Comparison of ENCODE assay signal across 30 cellular contexts in the genomic region with DNA sequence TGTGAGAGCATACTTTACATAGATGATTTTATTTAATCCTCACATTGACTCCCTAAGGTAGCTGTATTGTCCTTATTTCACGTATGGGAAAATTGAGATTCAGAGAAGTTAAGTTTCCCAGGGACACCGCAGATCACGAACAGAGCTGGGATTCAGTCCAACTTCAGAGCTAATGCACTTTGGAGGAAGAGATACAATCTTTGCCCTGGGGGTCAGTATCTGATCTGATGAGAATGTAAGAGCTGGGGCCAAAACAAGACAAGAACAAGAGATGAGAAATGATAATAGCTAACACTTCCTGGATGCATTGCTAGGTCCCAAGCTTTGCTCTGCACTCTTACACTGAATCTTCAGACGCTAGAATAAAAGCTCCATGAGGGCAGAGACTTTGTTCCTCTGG. TPM values are rescaled to one million over a fixed set of nuclear protein-coding genes. Genes with fewer than 3 reads are reported as not detected.
"Had no signal": no experiment of that assay in that cellular context is flagged by ENCODE, and none has a peak within 500 bp of the region (broad histone marks: within the 10 kb centered on the region; RNA-seq: fewer than 3 reads in every experiment).

No MANE protein-coding gene starts in this region.

- H3K9me3 ChIP-seq: esophagus squamous epithelium, ovary, prostate gland, right atrium auricular region, suprapubic skin, tibial artery had no signal

- H3K27ac ChIP-seq: epithelial cell of prostate, esophagus squamous epithelium, hepatocyte, ovary, prostate gland, right atrium auricular region, suprapubic skin, tibial artery had no signal

- H3K9me3 Mint-ChIP-seq: activated naive CD4-positive, alpha-beta T cell treated with anti-CD3 and anti-CD28 coated beads, Interleukin-2, amount 50 U/mL, for 72 hours; activated T-cell treated with anti-CD3 and anti-CD28 coated beads, Interleukin-2, amount 50 U/mL, for 4 hours; activated T-helper 17 cell treated with anti-CD3 and anti-CD28 coated beads, Interleukin-2, amount 50 U/mL, for 72 hours; central memory CD8-positive, alpha-beta T cell; dendritic cell treated with granulocyte-macrophage colony-stimulating factor and Interleukin-4, amounts not matched to agents 40 ng/mL and 50 ng/mL, for 4 days; mesothelial cell of epicardium; naive B cell; WTC11 had no signal

- H3K27me3 Mint-ChIP-seq: activated T-helper 17 cell treated with anti-CD3 and anti-CD28 coated beads, Interleukin-2, amount 50 U/mL, for 72 hours; central memory CD8-positive, alpha-beta T cell; dendritic cell treated with granulocyte-macrophage colony-stimulating factor and Interleukin-4, amounts not matched to agents 40 ng/mL and 50 ng/mL, for 4 days; naive B cell; T-helper 17 cell had no signal

- H3K4me3 ChIP-seq: esophagus squamous epithelium, hepatocyte, ovary, prostate gland, right atrium auricular region, smooth muscle cell, suprapubic skin, tibial artery had no signal

- DNase-seq: activated CD4-positive, alpha-beta T cell treated with anti-CD3 and anti-CD28 coated beads for 1 hour; activated CD4-positive, alpha-beta T cell treated with anti-CD3 and anti-CD28 coated beads, Interleukin-2, amount 50 U/mL, for 1 hour; activated gamma-delta T cell treated with Interleukin-2 at 50 U/mL for 16 hours; activated T-cell treated with anti-CD3 and anti-CD28 coated beads, Interleukin-2, amount 50 U/mL, for 4 hours; anterior cingulate cortex; esophagus squamous epithelium; foreskin melanocyte; left cardiac atrium; naive B cell; ovary; stimulated activated CD4-positive, alpha-beta T cell treated with anti-CD3 and anti-CD28 coated beads, Interleukin-2, amount 100 ng/mL, for 24 hours; stimulated activated naive CD4-positive, alpha-beta T cell; T-helper 17 cell; T1000 had no signal

- H3K27me3 ChIP-seq: esophagus squamous epithelium, hepatocyte, ovary, right atrium auricular region, suprapubic skin, tibial artery had no signal

- ATAC-seq: activated naive CD4-positive, alpha-beta T cell treated with anti-CD3 and anti-CD28 coated beads, Interleukin-2, amount 50 U/mL, for 72 hours; activated T-cell treated with anti-CD3 and anti-CD28 coated beads, Interleukin-2, amount 50 U/mL, for 4 hours; activated T-helper 17 cell treated with anti-CD3 and anti-CD28 coated beads, Interleukin-2, amount 50 U/mL, for 72 hours; left cardiac atrium; T-helper 17 cell; WTC11 had no signal

- H3K4me2 ChIP-seq: hepatocyte, smooth muscle cell had no signal

- H3K27ac Mint-ChIP-seq: dendritic cell treated with granulocyte-macrophage colony-stimulating factor and Interleukin-4, amounts not matched to agents 40 ng/mL and 50 ng/mL, for 4 days; mesothelial cell of epicardium; WTC11 had no signal

- FAIRE-seq: bronchial epithelial cell, keratinocyte had no signal

- H3K36me3 ChIP-seq: ovary had no signal

- H3K4me3 Mint-ChIP-seq: activated T-cell treated with anti-CD3 and anti-CD28 coated beads, Interleukin-2, amount 50 U/mL, for 4 hours; activated T-helper 17 cell treated with anti-CD3 and anti-CD28 coated beads, Interleukin-2, amount 50 U/mL, for 72 hours; central memory CD8-positive, alpha-beta T cell; dendritic cell treated with granulocyte-macrophage colony-stimulating factor and Interleukin-4, amounts not matched to agents 40 ng/mL and 50 ng/mL, for 4 days; mesothelial cell of epicardium; T-helper 17 cell; WTC11 had no signal

- H2AFZ ChIP-seq: hepatocyte had no signal

RNA-seq across cellular contexts. Expression of gene ITGB7, which starts 20.3 kb away (rescaled TPM):
- polyA plus RNA-seq: hepatocyte, neural cell, smooth muscle cell had no signal
